12 cellular contexts compared by ENCODE assay signal in the genomic region with DNA sequence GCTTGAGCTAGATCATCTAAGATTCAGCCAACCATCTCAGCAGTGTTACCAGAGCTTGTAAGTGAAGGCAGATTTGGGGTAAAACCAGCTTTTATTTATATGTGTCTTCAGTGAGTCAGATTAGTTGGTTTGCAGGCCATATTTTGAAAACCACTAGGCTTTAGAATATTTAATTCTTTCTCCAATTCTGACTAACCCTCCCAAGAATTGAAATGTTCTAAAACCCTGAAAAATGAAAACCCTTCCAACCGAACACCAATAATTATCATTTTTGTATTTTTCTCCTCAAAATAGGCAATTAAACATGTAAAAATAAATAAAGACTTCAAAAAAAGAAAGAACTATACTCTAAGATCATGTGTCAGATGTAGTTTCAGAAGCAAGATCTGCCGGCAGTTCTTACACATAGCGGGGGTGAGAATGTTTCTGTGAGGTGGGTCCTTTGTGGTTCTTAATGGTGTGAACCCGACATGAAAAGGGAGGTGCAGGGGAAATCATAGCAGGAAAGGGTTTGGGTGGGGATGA. TPM values are rescaled to one million over a fixed set of nuclear protein-coding genes. Genes with fewer than 3 reads are reported as not detected.
DNase-seq lines count a peak whose midpoint lies in the region; ATAC-seq and TF ChIP-seq lines count a peak whose summit lies in the region.
"Had no signal": no experiment of that assay in that cellular context is flagged by ENCODE, and none has a peak within 500 bp of the region (broad histone marks: within the 10 kb centered on the region; RNA-seq: fewer than 3 reads in every experiment).

No MANE protein-coding gene starts in this region.

- peak overlapping the region; percentile 47 for H3K27ac ChIP-seq in OCI-LY3 (ENCODE audit: low read length)
- H3K27ac ChIP-seq in naive thymus-derived CD4-positive, alpha-beta T cell (ENCODE audit: low read depth, low read length) = no peak overlapping the region
- H3K27ac ChIP-seq: esophagus squamous epithelium had no signal

- H3K9ac ChIP-seq in OCI-LY3 (ENCODE audit: low read length) = no peak overlapping the region

- intact Hi-C loops in naive thymus-derived CD4-positive, alpha-beta T cell (cut with micrococcal nuclease) = no loop called here

- CTCF ChIA-PET in naive thymus-derived CD4-positive, alpha-beta T cell (lab: Charles Lee) = no interaction called here

- no peaks in the 10 kb centered on the region for H3K27me3 ChIP-seq in OCI-LY3 (ENCODE audit: low read depth, low read length)
- H3K27me3 ChIP-seq in naive thymus-derived CD4-positive, alpha-beta T cell (ENCODE audit: control insufficient read depth in 2 of 2, insufficient read depth in 2 of 2, low read length in 2 of 2) = no peaks in the 10 kb centered on the region
- H3K27me3 ChIP-seq: esophagus squamous epithelium had no signal

- H3K36me3 Mint-ChIP-seq in naive thymus-derived CD4-positive, alpha-beta T cell = peaks cover 0 to 4% (median 0%) of the 10 kb centered on the region in 5 donors

- no peak for DNase-seq in activated CD4-positive, CD25-positive, alpha-beta regulatory T cell (lab: John Stamatoyannopoulos, UW)
- DNase-seq in naive thymus-derived CD4-positive, alpha-beta T cell = no peak
- DNase-seq in T-helper 9 cell = no peak
- no peak for DNase-seq in T1000 (lab: John Stamatoyannopoulos, UW)
- DNase-seq: esophagus squamous epithelium, NCI-H2081 treated with DMSO at 0.1 percent for 48 hours, RPMI8226 had no signal

- no peak for TF ChIP-seq CTCF in OCI-LY3 (IDR thresholded peaks at IDR 0.05; ENCODE audit: low read depth, low read length)

- peak; percentile 77 to 81 for ATAC-seq in activated CD4-positive, CD25-positive, alpha-beta regulatory T cell treated with anti-CD3 and anti-CD28 coated beads, Interleukin-2, amount 50 U/mL, for 24 hours
- ATAC-seq in GM21367 (IDR thresholded peaks at IDR 0.05; ENCODE audit: unreplicated experiment) = peak; percentile 50
- peak; percentile 71 for ATAC-seq in naive thymus-derived CD4-positive, alpha-beta T cell
- ATAC-seq in HG03457 (IDR thresholded peaks at IDR 0.05; ENCODE audit: unreplicated experiment) = no peak

- H3K4me1 ChIP-seq in OCI-LY3 (ENCODE audit: low read length) = peaks cover 96% of the 10 kb centered on the region
- peaks cover 0 to 53% of the 10 kb centered on the region in 2 donors for H3K4me1 ChIP-seq in naive thymus-derived CD4-positive, alpha-beta T cell (ENCODE audit: control insufficient read depth in 2 of 2, insufficient read depth in 2 of 2, low read length in 2 of 2)
- H3K4me1 ChIP-seq: esophagus squamous epithelium had no signal

- peaks cover 100% of the 10 kb centered on the region for H3K79me2 ChIP-seq in OCI-LY3 (ENCODE audit: low read length)

- peak overlapping the region in 5 of 9 donors; percentile 6 to 51 (median 32) for H3K27ac Mint-ChIP-seq in naive thymus-derived CD4-positive, alpha-beta T cell

- H3K4me3 Mint-ChIP-seq in naive thymus-derived CD4-positive, alpha-beta T cell = peak overlapping the region in 2 of 10 donors; percentile 9 to 47

- H3K36me3 ChIP-seq in OCI-LY3 (replicated peaks; ENCODE audit: low read depth, low read length) = peaks cover 62% of the 10 kb centered on the region
- peaks cover 0 to 24% (median 0%) of the 10 kb centered on the region in 3 experiments for H3K36me3 ChIP-seq in naive thymus-derived CD4-positive, alpha-beta T cell (ENCODE audit: control insufficient read depth in 2 of 3, insufficient read depth in 3 of 3, low read length in 3 of 3)
- H3K36me3 ChIP-seq: esophagus squamous epithelium had no signal

- H4K20me1 ChIP-seq in OCI-LY3 (ENCODE audit: insufficient read depth, low read length) = peaks cover 85% of the 10 kb centered on the region

- H3K27me3 Mint-ChIP-seq in naive thymus-derived CD4-positive, alpha-beta T cell = peaks cover 5 to 30% (median 8%) of the 10 kb centered on the region in 5 donors

- H3K9me3 ChIP-seq in OCI-LY3 (ENCODE audit: insufficient read depth, low read length) = no peaks in the 10 kb centered on the region
- no peaks in the 10 kb centered on the region for H3K9me3 ChIP-seq in naive thymus-derived CD4-positive, alpha-beta T cell (ENCODE audit: control insufficient read depth in 2 of 3, low read length in 3 of 3)
- H3K9me3 ChIP-seq: esophagus squamous epithelium had no signal

- H2AFZ ChIP-seq in OCI-LY3 (ENCODE audit: low read depth, low read length) = no peak overlapping the region

- peaks cover 0 to 3% (median 0%) of the 10 kb centered on the region in 11 donors for H3K9me3 Mint-ChIP-seq in naive thymus-derived CD4-positive, alpha-beta T cell

- peak overlapping the region; percentile 21 for H3K4me3 ChIP-seq in OCI-LY3 (ENCODE audit: low read length)
- H3K4me3 ChIP-seq in naive thymus-derived CD4-positive, alpha-beta T cell (ENCODE audit: low read length) = no peak overlapping the region
- H3K4me3 ChIP-seq: esophagus squamous epithelium, smooth muscle cell had no signal

- POLR2A ChIA-PET in naive thymus-derived CD4-positive, alpha-beta T cell (lab: Charles Lee) = interaction anchor here (0.6 kb wide), 1 partner anchor 48 kb away, joined by 3 read pairs; no protein-coding TSS in a partner anchor

- H3K4me2 ChIP-seq in OCI-LY3 (ENCODE audit: low read length) = peak overlapping the region; percentile 44
- H3K4me2 ChIP-seq: smooth muscle cell had no signal

- peaks cover 7 to 37% (median 8%) of the 10 kb centered on the region in 7 donors for H3K4me1 Mint-ChIP-seq in naive thymus-derived CD4-positive, alpha-beta T cell

RNA-seq across cellular contexts. Expression of a gene that starts 14.2 kb away (rescaled TPM):
- 100 to 1,000 TPM in 1 of 5 experiments, 10 to 100 TPM in 1, 1 to 10 TPM in 3; 1.2 to 210 (median 3.9) TPM for total RNA-seq in naive thymus-derived CD4-positive, alpha-beta T cell
- under 1 TPM; 0.37 to 0.79 TPM for polyA plus RNA-seq in naive thymus-derived CD4-positive, alpha-beta T cell
- total RNA-seq: smooth muscle cell had no signal
- polyA plus RNA-seq: smooth muscle cell had no signal

RNA-seq across cellular contexts. Expression of a gene that starts 59.5 kb away (rescaled TPM):
- under 1 TPM in 3 of 5 experiments, not detected in 2; 0.19 to 0.78 (median 0.38) TPM for total RNA-seq in naive thymus-derived CD4-positive, alpha-beta T cell
- polyA plus RNA-seq in naive thymus-derived CD4-positive, alpha-beta T cell = not detected
